ENCODE assay signal across 29 cellular contexts in the genomic region with DNA sequence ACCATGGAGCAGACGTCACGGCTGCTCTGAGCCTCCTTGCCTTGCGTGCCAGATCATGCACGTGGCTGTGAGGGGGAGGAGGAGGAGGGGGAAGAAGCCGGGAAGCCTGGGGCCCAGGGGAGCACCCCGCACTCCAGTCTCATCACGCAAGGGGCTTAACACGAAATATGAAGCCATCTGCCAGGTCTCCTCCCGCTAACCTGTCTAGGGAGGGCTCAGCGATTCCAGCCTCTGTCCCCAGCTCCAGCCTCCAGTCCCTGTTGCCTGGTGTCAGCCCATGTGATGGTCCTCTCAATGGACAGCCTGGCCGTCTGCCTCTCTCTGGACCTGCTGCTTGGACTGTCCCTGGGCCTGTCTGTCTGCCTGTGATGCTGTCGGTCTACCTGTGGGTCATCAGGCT. TPM values are rescaled to one million over a fixed set of nuclear protein-coding genes. Genes with fewer than 3 reads are reported as not detected.
"Had no signal": no experiment of that assay in that cellular context is flagged by ENCODE, and none has a peak within 500 bp of the region (broad histone marks: within the 10 kb centered on the region; RNA-seq: fewer than 3 reads in every experiment).

No MANE protein-coding gene starts in this region.

- ATAC-seq: activated T-cell treated with anti-CD3 and anti-CD28 coated beads, Interleukin-2, amount 50 U/mL, for 4 hours; left lung; psoas muscle had no signal

- H3K27ac Mint-ChIP-seq: activated B cell treated with CpG ODN at 0.5 μM for 24 hours; activated naive CD8-positive, alpha-beta T cell treated with anti-CD3 and anti-CD28 coated beads for 36 hours; activated T-helper 2 cell treated with anti-CD3 and anti-CD28 coated beads, Interferon-gamma antibody, Interleukin-2, Interleukin-4, amounts not matched to agents 10 μg/mL and 5 μg/mL and 100 μg/mL, durations not matched to agents 14 hours and 24 hours and 36 hours; mesothelial cell of epicardium; nephron had no signal

- H3K9me3 ChIP-seq: esophagus muscularis mucosa, left lung, neutrophil, ovary, psoas muscle, right atrium auricular region, spleen, testis had no signal

- DNase-seq: activated B cell treated with CpG ODN at 0.5 μM for 24 hours; activated CD4-positive, alpha-beta T cell treated with anti-CD3 and anti-CD28 coated beads for 4 hours; activated CD4-positive, alpha-beta T cell treated with anti-CD3 and anti-CD28 coated beads, Interleukin-2, amount 50 U/mL, for 48 hours; activated CD8-positive, alpha-beta memory T cell treated with anti-CD3 and anti-CD28 coated beads, Interleukin-2, amount 50 U/mL, for 48 hours; activated naive CD4-positive, alpha-beta T cell; activated naive CD8-positive, alpha-beta T cell treated with anti-CD3 and anti-CD28 coated beads for 36 hours; activated T-cell treated with anti-CD3 and anti-CD28 coated beads, Interleukin-2, amount 50 U/mL, for 4 hours; cerebellar nuclear complex; hippocampal formation; kidney glomerular epithelial cell; left lung; mammary epithelial cell; ovary; spleen; stimulated activated CD4-positive, alpha-beta T cell treated with anti-CD3 and anti-CD28 coated beads, Interleukin-4, amount 100 ng/mL, for 1 hour; stimulated activated naive CD4-positive, alpha-beta T cell; T1000; testis; trophoblast cell had no signal

- H3K4me1 ChIP-seq: esophagus muscularis mucosa, left lung, psoas muscle, right atrium auricular region, spleen, testis had no signal

- H3K4me3 ChIP-seq: coronary artery, esophagus muscularis mucosa, left lung, ovary, psoas muscle, right atrium auricular region, spleen, testis had no signal

- FAIRE-seq: bronchial epithelial cell, frontal cortex had no signal

- H3K4me1 Mint-ChIP-seq: activated B cell treated with CpG ODN at 0.5 μM for 24 hours; activated naive CD8-positive, alpha-beta T cell treated with anti-CD3 and anti-CD28 coated beads for 36 hours; mesothelial cell of epicardium; nephron had no signal

- H3K9me3 Mint-ChIP-seq: activated B cell treated with CpG ODN at 0.5 μM for 24 hours; activated naive CD8-positive, alpha-beta T cell treated with anti-CD3 and anti-CD28 coated beads for 36 hours; activated T-cell treated with anti-CD3 and anti-CD28 coated beads, Interleukin-2, amount 50 U/mL, for 4 hours; activated T-helper 2 cell treated with anti-CD3 and anti-CD28 coated beads, Interferon-gamma antibody, Interleukin-2, Interleukin-4, amounts not matched to agents 10 μg/mL and 5 μg/mL and 100 μg/mL, durations not matched to agents 14 hours and 24 hours and 36 hours; mesothelial cell of epicardium had no signal

- H3K36me3 Mint-ChIP-seq: activated naive CD8-positive, alpha-beta T cell treated with anti-CD3 and anti-CD28 coated beads for 36 hours; mesothelial cell of epicardium had no signal

- H3K27ac ChIP-seq: coronary artery, esophagus muscularis mucosa, left lung, neutrophil, ovary, psoas muscle, right atrium auricular region, spleen, testis had no signal

- H3K4me3 Mint-ChIP-seq: activated B cell treated with CpG ODN at 0.5 μM for 24 hours; activated naive CD8-positive, alpha-beta T cell treated with anti-CD3 and anti-CD28 coated beads for 36 hours; activated T-cell treated with anti-CD3 and anti-CD28 coated beads, Interleukin-2, amount 50 U/mL, for 4 hours; mesothelial cell of epicardium; nephron had no signal

RNA-seq across cellular contexts. Expression of a gene that starts 22.5 kb away (rescaled TPM):
- polyA plus RNA-seq: mammary epithelial cell had no signal

RNA-seq across cellular contexts. Expression of a gene that starts 29.5 kb away (rescaled TPM):
- polyA plus RNA-seq: mammary epithelial cell had no signal

RNA-seq across cellular contexts. Expression of a gene that starts 39.1 kb away (rescaled TPM):
- polyA plus RNA-seq: mammary epithelial cell had no signal

RNA-seq across cellular contexts. Expression of a gene that starts 50.7 kb away (rescaled TPM):
- polyA plus RNA-seq: mammary epithelial cell had no signal
